In genomic region chr11:94183886-94184264, GRCh38 we compare ENCODE assay signal across 8 cellular contexts. TPM values are rescaled to one million over a fixed set of nuclear protein-coding genes. Genes with fewer than 3 reads are reported as not detected.
A peak's percentile ranks its signal among the peaks of the same experiment; 100 is the strongest.
DNase-seq lines count a peak whose midpoint lies in the region; ATAC-seq, FAIRE-seq and TF ChIP-seq lines count a peak whose summit lies in the region.

No MANE protein-coding gene starts in this region.

- ATAC-seq in GM21447 (IDR thresholded peaks at IDR 0.05; ENCODE audit: unreplicated experiment), result peak; percentile 68

- TF ChIP-seq CTCF in VCaP (conservative IDR thresholded peaks at IDR 0.05), result peak; percentile 97
- TF ChIP-seq CTCF in fibroblast of the aortic adventitia (IDR thresholded peaks at IDR 0.05; ENCODE audit: insufficient read depth, low read length), result peak; percentile 96
- peak; percentile 26 for TF ChIP-seq CTCF in neutrophil (IDR thresholded peaks at IDR 0.05)

- H3K9me3 ChIP-seq in neutrophil, result no peaks in the 10 kb centered on the region

- H3K4me3 ChIP-seq in fibroblast of the aortic adventitia (ENCODE audit: low read depth, low read length), result no peak overlapping the region
- H3K4me3 ChIP-seq in neutrophil (ENCODE audit: low read depth in 1 of 2, low read length in 1 of 2), result no peak overlapping the region

- peak overlapping the region; percentile 66 for H3K27ac ChIP-seq in VCaP
- no peak overlapping the region for H3K27ac ChIP-seq in neutrophil

- H3K27me3 ChIP-seq in neutrophil, result no peaks in the 10 kb centered on the region

- no peaks in the 10 kb centered on the region for H3K36me3 ChIP-seq in neutrophil

- no peaks in the 10 kb centered on the region for H3K4me1 ChIP-seq in neutrophil (ENCODE audit: control insufficient read depth in 1 of 2, insufficient read depth in 1 of 2, low read depth in 1 of 2, low read length in 1 of 2)

- peak; percentile 7 for DNase-seq in NCI-H2196 (lab: John Stamatoyannopoulos, UW; ENCODE audit: unreplicated experiment)
- no peak for DNase-seq in NCI-H2196 treated with DMSO at 0.1 percent for 48 hours (lab: John Stamatoyannopoulos, UW; ENCODE audit: unreplicated experiment)
- DNase-seq in HTR-8/SVneo (ENCODE audit: insufficient read length, low spot score), result peak; percentile 36
- peak; percentile 79 for DNase-seq in fibroblast of the aortic adventitia (ENCODE audit: low read depth)
- no peak for DNase-seq in NCI-H524 treated with DMSO at 0.1 percent for 48 hours (lab: John Stamatoyannopoulos, UW)

- FAIRE-seq in HTR-8/SVneo (lab: Jason Lieb, UNC), result peak; percentile 88

RNA-seq across cellular contexts. Expression of gene PANX1, which starts 55.2 kb away (rescaled TPM):
- 26.4 and 39.0 TPM in 2 replicates for total RNA-seq in fibroblast of the aortic adventitia (ENCODE audit: low replicate concordance)

Comparison
In these comparisons a context has a peak if more than half of its experiments do, and no peak if none do; other contexts are left out.
1. DNase-seq: peak in NCI-H2196 (single experiment), HTR-8/SVneo (single experiment) and fibroblast of the aortic adventitia (single experiment); none in NCI-H2196 treated with DMSO at 0.1 percent for 48 hours (single experiment) and NCI-H524 treated with DMSO at 0.1 percent for 48 hours (single experiment).
2. CTCF ChIP-seq: peak in every context shown above with its lines; median percentile 97 in VCaP; 96 in fibroblast of the aortic adventitia; 26 in neutrophil.